Comparison of ENCODE assay signal across 8 cellular contexts in the genomic region with DNA sequence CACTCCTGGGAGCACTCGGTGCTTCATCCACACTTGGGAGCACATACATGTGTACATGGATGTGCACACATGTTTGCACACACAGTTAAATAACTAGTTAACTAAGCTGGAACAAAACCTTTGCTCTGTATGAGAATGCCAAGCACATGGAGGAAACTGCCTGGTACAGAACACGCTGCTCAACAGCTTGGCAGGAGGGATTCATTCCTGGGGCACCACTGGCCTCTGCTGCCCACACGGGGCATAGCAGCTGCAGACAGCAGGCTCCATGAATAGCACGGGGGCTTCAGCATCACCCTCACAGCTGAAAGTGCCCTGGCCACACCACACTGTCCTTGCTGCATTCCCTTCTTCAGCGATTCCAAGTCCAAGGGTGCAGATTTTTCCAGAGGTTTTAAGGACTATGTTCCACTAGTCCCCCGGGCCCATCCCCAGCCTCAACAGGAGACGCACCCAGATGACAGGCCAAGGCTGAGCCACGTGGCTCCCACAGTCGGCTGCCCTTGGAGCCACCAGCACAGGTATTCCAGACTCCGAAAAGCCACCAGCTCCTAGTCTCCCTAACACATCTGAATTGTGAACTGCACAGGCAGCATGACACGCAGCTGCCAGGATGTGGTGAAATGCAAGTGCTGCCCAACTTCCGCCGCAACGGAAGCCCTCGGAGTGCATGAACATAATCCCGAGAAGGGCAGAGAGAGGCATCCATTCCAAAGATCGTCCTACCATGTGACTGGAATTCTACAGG. TPM values are rescaled to one million over a fixed set of nuclear protein-coding genes. Genes with fewer than 3 reads are reported as not detected.
DNase-seq lines count a peak whose midpoint lies in the region; ATAC-seq and TF ChIP-seq lines count a peak whose summit lies in the region.

No MANE protein-coding gene starts in this region.

- DNase-seq in COLO829 (ENCODE audit: low spot score) (peak; percentile 54), RPMI7951 (ENCODE audit: low read depth) (peak; percentile 42), ascending aorta (ENCODE audit: low spot score in 2 of 2) (no peak), right atrium auricular region (ENCODE audit: low spot score) (no peak), sciatic nerve (ENCODE audit: low spot score) (peak; percentile 70)

- peak; percentile 18 to 56 (median 30) for TF ChIP-seq CTCF in ascending aorta (IDR thresholded peaks at IDR 0.05)
- TF ChIP-seq CTCF in right atrium auricular region (IDR thresholded peaks at IDR 0.05): peak; percentile 61 to 79

- peak; percentile 48 for ATAC-seq in HG03196 (IDR thresholded peaks at IDR 0.05; ENCODE audit: unreplicated experiment)
- ATAC-seq in sciatic nerve: peak; percentile 79
- no peak for ATAC-seq in HG03457 (IDR thresholded peaks at IDR 0.05; ENCODE audit: unreplicated experiment)
- no peak for ATAC-seq in GM18868 (IDR thresholded peaks at IDR 0.05; ENCODE audit: unreplicated experiment)

- H3K36me3 ChIP-seq in ascending aorta: peaks cover 0 to 6% of the 10 kb centered on the region in 2 donors
- H3K36me3 ChIP-seq in right atrium auricular region: no peaks in the 10 kb centered on the region

- H3K9me3 ChIP-seq in ascending aorta (no peaks in the 10 kb centered on the region), right atrium auricular region (no peaks in the 10 kb centered on the region)

- H3K4me3 ChIP-seq in ascending aorta: no peak overlapping the region
- no peak overlapping the region for H3K4me3 ChIP-seq in right atrium auricular region

- no peak overlapping the region for H3K27ac ChIP-seq in ascending aorta
- no peak overlapping the region for H3K27ac ChIP-seq in right atrium auricular region

- intact Hi-C loops in ascending aorta (cut with DNase I) (no loop called here), sciatic nerve (cut with DNase I) (loop anchor here (10.0 kb wide), 1 partner anchor 471 kb away; no protein-coding TSS in a partner anchor)

- H3K4me1 ChIP-seq in ascending aorta (no peaks in the 10 kb centered on the region), right atrium auricular region (no peaks in the 10 kb centered on the region)

- H3K27me3 ChIP-seq in ascending aorta (no peaks in the 10 kb centered on the region), right atrium auricular region (no peaks in the 10 kb centered on the region)

RNA-seq across cellular contexts. Expression of gene NPHP4, which starts 16.9 kb away (rescaled TPM):
- total RNA-seq in RPMI7951 (2014; rRNA removed; shearing (Covaris generic)): 5.6 and 6.4 TPM in 2 replicates
- total RNA-seq in ascending aorta (8.2 TPM), right atrium auricular region (1 to 10 TPM; 3.0 to 4.3 TPM), sciatic nerve (18.0 TPM)

Comparison
In these comparisons a context has a peak if more than half of its experiments do, and no peak if none do; other contexts are left out.
1. DNase-seq: peak in COLO829 (single experiment), RPMI7951 (single experiment) and sciatic nerve (single experiment); none in ascending aorta (0 of 2) and right atrium auricular region (single experiment).
2. ATAC-seq: peak in HG03196 (single experiment) and sciatic nerve (single experiment); none in HG03457 (single experiment) and GM18868 (single experiment).